36 cellular contexts compared by ENCODE assay signal in genomic region chr2:44904578-44904977, GRCh38. TPM values are rescaled to one million over a fixed set of nuclear protein-coding genes. Genes with fewer than 3 reads are reported as not detected.
"Had no signal": no experiment of that assay in that cellular context is flagged by ENCODE, and none has a peak within 500 bp of the region (broad histone marks: within the 10 kb centered on the region; RNA-seq: fewer than 3 reads in every experiment).

No MANE protein-coding gene starts in this region.

- H3K4me1 Mint-ChIP-seq: activated B cell treated with CpG ODN at 0.5 μM for 24 hours; activated CD4-positive, alpha-beta T cell treated with anti-CD3 and anti-CD28 coated beads, Interleukin-2, amount 10 ng/mL, durations not matched to agents 24 days and 14 days; activated naive CD4-positive, alpha-beta T cell treated with anti-CD3 and anti-CD28 coated beads, Interleukin-2, amount 10 ng/mL, durations not matched to agents 7 days and 5 days; activated naive CD4-positive, alpha-beta T cell treated with anti-CD3 and anti-CD28 coated beads, Interleukin-2, amount 50 U/mL, for 24 hours; activated naive CD8-positive, alpha-beta T cell treated with anti-CD3 and anti-CD28 coated beads, Interleukin-2, amount 10 ng/mL, durations not matched to agents 7 days and 5 days; activated naive CD8-positive, alpha-beta T cell treated with anti-CD3 and anti-CD28 coated beads, Interleukin-2, amount 50 U/mL, for 24 hours; central memory CD8-positive, alpha-beta T cell had no signal

- H3K36me3 ChIP-seq: ascending aorta, cardiac muscle cell had no signal

- DNase-seq: activated B cell treated with CpG ODN at 0.5 μM for 24 hours; activated CD4-positive, alpha-beta memory T cell treated with anti-CD3 and anti-CD28 coated beads for 36 hours; activated CD4-positive, alpha-beta T cell treated with anti-CD3 and anti-CD28 coated beads for 4 hours; activated CD4-positive, alpha-beta T cell treated with anti-CD3 and anti-CD28 coated beads, Interleukin-2, amount 10 ng/mL, durations not matched to agents 24 days and 14 days; activated CD4-positive, alpha-beta T cell treated with anti-CD3 and anti-CD28 coated beads, Interleukin-2, amount 50 U/mL, for 1 hour; activated CD4-positive, alpha-beta T cell treated with anti-CD3 and anti-CD28 coated beads, Interleukin-2, amount 50 U/mL, for 4 hours; activated CD4-positive, CD25-positive, alpha-beta regulatory T cell treated with anti-CD3 and anti-CD28 coated beads, Interleukin-2, amount 50 U/mL, for 72 hours; activated CD8-positive, alpha-beta memory T cell treated with anti-CD3 and anti-CD28 coated beads, Interleukin-2, amount 50 U/mL, for 4 hours; activated CD8-positive, alpha-beta T cell treated with anti-CD3 and anti-CD28 coated beads for 36 hours; activated effector memory CD4-positive, alpha-beta T cell treated with Interleukin-2 at 50 U/mL for 16 hours; activated gamma-delta T cell; activated naive CD4-positive, alpha-beta T cell treated with anti-CD3 and anti-CD28 coated beads, Interleukin-2, amount 10 ng/mL, durations not matched to agents 7 days and 5 days; activated naive CD4-positive, alpha-beta T cell treated with Interleukin-2 at 50 U/mL for 16 hours; activated naive CD8-positive, alpha-beta T cell treated with anti-CD3 and anti-CD28 coated beads, Interleukin-2, amount 10 ng/mL, durations not matched to agents 7 days and 5 days; activated naive CD8-positive, alpha-beta T cell treated with anti-CD3 and anti-CD28 coated beads, Interleukin-2, amount 50 U/mL, for 24 hours; activated T-cell treated with anti-CD3 and anti-CD28 coated beads for 4 hours; activated T-cell treated with anti-CD3 and anti-CD28 coated beads, Interleukin-2, amount 50 U/mL, for 1 hour; activated T-cell treated with anti-CD3 and anti-CD28 coated beads, Interleukin-2, amount 50 U/mL, for 48 hours; amygdala; anterior cingulate cortex; caudate nucleus; cerebellar nuclear complex; T-helper 2 cell; T-helper 9 cell had no signal

- H3K36me3 Mint-ChIP-seq: activated CD4-positive, alpha-beta memory T cell treated with anti-CD3 and anti-CD28 coated beads for 36 hours; activated naive CD4-positive, alpha-beta T cell treated with anti-CD3 and anti-CD28 coated beads, Interleukin-2, amount 10 ng/mL, durations not matched to agents 7 days and 5 days; activated naive CD4-positive, alpha-beta T cell treated with anti-CD3 and anti-CD28 coated beads, Interleukin-2, amount 50 U/mL, for 24 hours; activated naive CD8-positive, alpha-beta T cell; activated naive CD8-positive, alpha-beta T cell treated with anti-CD3 and anti-CD28 coated beads, Interleukin-2, amount 10 ng/mL, durations not matched to agents 7 days and 5 days; brain had no signal

- H3K27me3 ChIP-seq: ascending aorta had no signal

- H3K27ac ChIP-seq: ascending aorta, cardiac muscle cell, VCaP had no signal

- H3K4me3 ChIP-seq: ascending aorta, cardiac muscle cell had no signal

- H3K9me3 Mint-ChIP-seq: activated B cell treated with CpG ODN at 0.5 μM for 24 hours; activated CD4-positive, alpha-beta T cell treated with anti-CD3 and anti-CD28 coated beads, Interleukin-2, amount 10 ng/mL, durations not matched to agents 24 days and 14 days; activated naive CD4-positive, alpha-beta T cell treated with anti-CD3 and anti-CD28 coated beads, Interleukin-2, amount 10 ng/mL, durations not matched to agents 7 days and 5 days; activated naive CD4-positive, alpha-beta T cell treated with anti-CD3 and anti-CD28 coated beads, Interleukin-2, amount 50 U/mL, for 24 hours; activated naive CD8-positive, alpha-beta T cell treated with anti-CD3 and anti-CD28 coated beads, Interleukin-2, amount 10 ng/mL, durations not matched to agents 7 days and 5 days; activated naive CD8-positive, alpha-beta T cell treated with anti-CD3 and anti-CD28 coated beads, Interleukin-2, amount 50 U/mL, for 24 hours; central memory CD8-positive, alpha-beta T cell; T-helper 1 cell treated with Interleukin-12 subunit alpha and Interleukin-12 subunit beta and Interleukin-4 antibody, amounts not matched to agents 30 μg/mL and 1 μg/mL, for 36 hours; T-helper 2 cell treated with Interferon-gamma antibody and Interleukin-4, amounts not matched to agents 5 μg/mL and 100 μg/mL, for 36 hours had no signal

- FAIRE-seq: bronchial epithelial cell, TTC549 had no signal

- H3K4me3 Mint-ChIP-seq: activated B cell treated with CpG ODN at 0.5 μM for 24 hours; activated CD4-positive, alpha-beta memory T cell treated with anti-CD3 and anti-CD28 coated beads for 36 hours; activated CD4-positive, alpha-beta T cell treated with anti-CD3 and anti-CD28 coated beads, Interleukin-2, amount 10 ng/mL, durations not matched to agents 24 days and 14 days; activated CD8-positive, alpha-beta T cell treated with anti-CD3 and anti-CD28 coated beads for 36 hours; activated naive CD4-positive, alpha-beta T cell treated with anti-CD3 and anti-CD28 coated beads, Interleukin-2, amount 10 ng/mL, durations not matched to agents 7 days and 5 days; activated naive CD4-positive, alpha-beta T cell treated with anti-CD3 and anti-CD28 coated beads, Interleukin-2, amount 50 U/mL, for 24 hours; activated naive CD8-positive, alpha-beta T cell; activated naive CD8-positive, alpha-beta T cell treated with anti-CD3 and anti-CD28 coated beads, Interleukin-2, amount 10 ng/mL, durations not matched to agents 7 days and 5 days; activated naive CD8-positive, alpha-beta T cell treated with anti-CD3 and anti-CD28 coated beads, Interleukin-2, amount 50 U/mL, for 24 hours; brain; central memory CD8-positive, alpha-beta T cell; T-helper 1 cell treated with Interleukin-12 subunit alpha and Interleukin-12 subunit beta and Interleukin-4 antibody, amounts not matched to agents 30 μg/mL and 1 μg/mL, for 36 hours; T-helper 2 cell treated with Interferon-gamma antibody and Interleukin-4, amounts not matched to agents 5 μg/mL and 100 μg/mL, for 36 hours had no signal

- H3K4me1 ChIP-seq: ascending aorta had no signal

- ATAC-seq: activated CD8-positive, alpha-beta T cell treated with anti-CD3 and anti-CD28 coated beads for 36 hours; activated naive CD8-positive, alpha-beta T cell treated with anti-CD3 and anti-CD28 coated beads, Interleukin-2, amount 50 U/mL, for 24 hours had no signal

RNA-seq across cellular contexts. Expression of gene SIX3, which starts 36.9 kb away (rescaled TPM):
- total RNA-seq: activated B cell treated with CpG ODN at 0.5 μM for 24 hours; activated CD4-positive, alpha-beta memory T cell treated with anti-CD3 and anti-CD28 coated beads for 36 hours; activated CD4-positive, alpha-beta T cell treated with anti-CD3 and anti-CD28 coated beads, Interleukin-2, amount 10 ng/mL, durations not matched to agents 24 days and 14 days; activated CD8-positive, alpha-beta T cell treated with anti-CD3 and anti-CD28 coated beads for 36 hours; activated naive CD8-positive, alpha-beta T cell treated with anti-CD3 and anti-CD28 coated beads, Interleukin-2, amount 10 ng/mL, durations not matched to agents 7 days and 5 days; ascending aorta; bronchial epithelial cell; cardiac muscle cell; chondrocyte had no signal
- polyA plus RNA-seq: cardiac muscle cell had no signal
